In the genomic region with DNA sequence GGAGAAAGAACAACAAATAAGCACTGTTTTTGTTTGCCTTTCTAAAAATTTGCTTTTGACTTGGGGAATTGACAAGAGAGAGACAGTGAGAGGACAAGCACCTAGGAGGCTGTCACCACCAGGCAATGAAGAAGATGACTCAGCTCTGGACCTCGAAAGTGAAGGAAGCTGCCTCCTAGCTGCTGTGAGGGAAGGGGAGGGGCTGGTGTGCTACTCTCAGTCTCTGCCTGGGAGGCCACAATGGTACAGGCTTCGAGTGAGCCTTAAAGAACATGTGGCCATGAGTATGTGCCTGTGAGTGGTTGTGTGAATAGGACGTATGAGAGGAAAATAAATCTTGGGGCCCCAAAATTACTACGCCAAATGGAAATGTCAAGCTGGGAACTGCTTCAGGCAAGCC, we compare ENCODE assay signal across 10 cellular contexts. TPM values are rescaled to one million over a fixed set of nuclear protein-coding genes. Genes with fewer than 3 reads are reported as not detected.
A peak's percentile ranks its signal among the peaks of the same experiment; 100 is the strongest.
DNase-seq lines count a peak whose midpoint lies in the region; ATAC-seq and TF ChIP-seq lines count a peak whose summit lies in the region.
"Had no signal": no experiment of that assay in that cellular context is flagged by ENCODE, and none has a peak within 500 bp of the region (broad histone marks: within the 10 kb centered on the region; RNA-seq: fewer than 3 reads in every experiment).

No MANE protein-coding gene starts in this region.

- H3K36me3 Mint-ChIP-seq in activated CD4-positive, alpha-beta memory T cell treated with anti-CD3 and anti-CD28 coated beads for 36 hours, result no peaks in the 10 kb centered on the region
- no peaks in the 10 kb centered on the region for H3K36me3 Mint-ChIP-seq in CD4-positive, alpha-beta memory T cell

- ATAC-seq in GM18508 (IDR thresholded peaks at IDR 0.05; ENCODE audit: insufficient read depth, unreplicated experiment) (peak; percentile 91), GM21717 (IDR thresholded peaks at IDR 0.05; ENCODE audit: unreplicated experiment) (peak; percentile 100), HG03565 (IDR thresholded peaks at IDR 0.05; ENCODE audit: unreplicated experiment) (peak; percentile 94), mucosa of descending colon (peak; percentile 49)

- H3K4me3 ChIP-seq in mucosa of descending colon, result no peak overlapping the region
- no peak overlapping the region for H3K4me3 ChIP-seq in CD4-positive, alpha-beta memory T cell (ENCODE audit: low read length in 2 of 2)
- H3K4me3 ChIP-seq: heart right ventricle, SK-N-MC had no signal

- H3K9me3 Mint-ChIP-seq in activated CD4-positive, alpha-beta memory T cell treated with anti-CD3 and anti-CD28 coated beads for 36 hours, result no peaks in the 10 kb centered on the region
- H3K9me3 Mint-ChIP-seq in CD4-positive, alpha-beta memory T cell, result no peaks in the 10 kb centered on the region

- H3K4me3 Mint-ChIP-seq in activated CD4-positive, alpha-beta memory T cell treated with anti-CD3 and anti-CD28 coated beads for 36 hours, result no peak overlapping the region
- no peak overlapping the region for H3K4me3 Mint-ChIP-seq in CD4-positive, alpha-beta memory T cell

- no peak overlapping the region for H3K27ac ChIP-seq in CD4-positive, alpha-beta memory T cell (ENCODE audit: low read depth, low read length)
- H3K27ac ChIP-seq: heart right ventricle, SK-N-MC had no signal

- peaks cover 2% of the 10 kb centered on the region for H3K27me3 Mint-ChIP-seq in activated CD4-positive, alpha-beta memory T cell treated with anti-CD3 and anti-CD28 coated beads for 36 hours
- peaks cover 2 to 4% of the 10 kb centered on the region in 2 donors for H3K27me3 Mint-ChIP-seq in CD4-positive, alpha-beta memory T cell

- H3K27me3 ChIP-seq in CD4-positive, alpha-beta memory T cell (ENCODE audit: insufficient read depth, low read length), result no peaks in the 10 kb centered on the region
- H3K27me3 ChIP-seq: heart right ventricle had no signal

- no peaks in the 10 kb centered on the region for H3K4me1 Mint-ChIP-seq in activated CD4-positive, alpha-beta memory T cell treated with anti-CD3 and anti-CD28 coated beads for 36 hours (ENCODE audit: low read depth)
- H3K4me1 Mint-ChIP-seq in CD4-positive, alpha-beta memory T cell, result peaks cover 0 to 1% (median 0%) of the 10 kb centered on the region in 4 donors

- no peaks in the 10 kb centered on the region for H3K36me3 ChIP-seq in mucosa of descending colon (ENCODE audit: low read depth)
- no peaks in the 10 kb centered on the region for H3K36me3 ChIP-seq in CD4-positive, alpha-beta memory T cell (ENCODE audit: insufficient read depth, low read length)
- H3K36me3 ChIP-seq: heart right ventricle had no signal

- POLR2A ChIA-PET in activated CD4-positive, alpha-beta memory T cell treated with anti-CD3 and anti-CD28 coated beads for 36 hours (lab: Charles Lee), result no interaction called here
- POLR2A ChIA-PET in CD4-positive, alpha-beta memory T cell (lab: Charles Lee; ENCODE audit: partially characterized antibody), result no interaction called here

- TF ChIP-seq CTCF in mucosa of descending colon (IDR thresholded peaks at IDR 0.05), result no peak

- DNase-seq in activated CD4-positive, alpha-beta memory T cell treated with anti-CD3 and anti-CD28 coated beads for 36 hours, result peak; percentile 41
- DNase-seq in mucosa of descending colon (peak in 1 of 3 donors; percentile 23), NCI-H510A (lab: John Stamatoyannopoulos, UW) (no peak), NCI-H526 (lab: John Stamatoyannopoulos, UW) (no peak)
- DNase-seq in CD4-positive, alpha-beta memory T cell, result no peak
- DNase-seq: heart right ventricle had no signal

- H3K4me1 ChIP-seq in mucosa of descending colon (ENCODE audit: low read depth), result peaks cover 8% of the 10 kb centered on the region
- no peaks in the 10 kb centered on the region for H3K4me1 ChIP-seq in CD4-positive, alpha-beta memory T cell (ENCODE audit: insufficient read depth, low read length)

- no peaks in the 10 kb centered on the region for H3K9me3 ChIP-seq in mucosa of descending colon
- no peaks in the 10 kb centered on the region for H3K9me3 ChIP-seq in CD4-positive, alpha-beta memory T cell (ENCODE audit: control insufficient read depth in 1 of 2, low read length in 2 of 2)
- H3K9me3 ChIP-seq: heart right ventricle had no signal

- CTCF ChIA-PET in activated CD4-positive, alpha-beta memory T cell treated with anti-CD3 and anti-CD28 coated beads for 36 hours (lab: Charles Lee), result interaction anchor here (1.1 to 2.4 kb wide), 3 partner anchors 817 to 1169 kb away, joined by 3 to 10 read pairs (median 5); no protein-coding TSS in a partner anchor
- CTCF ChIA-PET in CD4-positive, alpha-beta memory T cell (lab: Charles Lee; ENCODE audit: partially characterized antibody), result interaction anchor here (2.5 to 10.2 kb wide), 2 partner anchors 968 to 1168 kb away, joined by 15 to 169 read pairs; no protein-coding TSS in a partner anchor

- H3K27ac Mint-ChIP-seq in activated CD4-positive, alpha-beta memory T cell treated with anti-CD3 and anti-CD28 coated beads for 36 hours, result no peak overlapping the region
- H3K27ac Mint-ChIP-seq in CD4-positive, alpha-beta memory T cell, result no peak overlapping the region

- intact Hi-C loops in activated CD4-positive, alpha-beta memory T cell treated with anti-CD3 and anti-CD28 coated beads for 36 hours (cut with micrococcal nuclease), result no loop called here
- intact Hi-C loops in mucosa of descending colon (cut with DNase I, micrococcal nuclease), result loop anchor here in 1 of 2 donors (10.0 kb wide), 1 partner anchor 582 kb away; no protein-coding TSS in a partner anchor
- intact Hi-C loops in CD4-positive, alpha-beta memory T cell (cut with micrococcal nuclease), result no loop called here

RNA-seq across cellular contexts. Expression of a gene that starts 7.1 kb away (rescaled TPM):
- 1 to 10 TPM; 1.4 to 2.2 TPM for total RNA-seq in activated CD4-positive, alpha-beta memory T cell treated with anti-CD3 and anti-CD28 coated beads for 36 hours
- 10 to 100 TPM; 13.0 to 24.7 (median 14.5) TPM for total RNA-seq in mucosa of descending colon
- 1 to 10 TPM; 6.3 to 8.2 TPM for total RNA-seq in CD4-positive, alpha-beta memory T cell
- polyA plus RNA-seq in CD4-positive, alpha-beta memory T cell, result 1 to 10 TPM; 2.2 to 6.5 TPM

RNA-seq across cellular contexts. Expression of a gene that starts 24.3 kb away (rescaled TPM):
- not detected for total RNA-seq in activated CD4-positive, alpha-beta memory T cell treated with anti-CD3 and anti-CD28 coated beads for 36 hours
- under 1 TPM; 0.17 to 0.98 (median 0.43) TPM for total RNA-seq in mucosa of descending colon
- not detected for total RNA-seq in CD4-positive, alpha-beta memory T cell
- 1 to 10 TPM in 1 of 2 donors, not detected in 1; 2.0 TPM for polyA plus RNA-seq in CD4-positive, alpha-beta memory T cell

Comparison
In these comparisons a context has a peak if more than half of its experiments do, and no peak if none do; other contexts are left out.
1. ATAC-seq: peak in every context shown above with its lines; median percentile 100 in GM21717; 94 in HG03565; 91 in GM18508; 49 in mucosa of descending colon.